ENCODE assay signal across 1 cellular context in the genomic region with DNA sequence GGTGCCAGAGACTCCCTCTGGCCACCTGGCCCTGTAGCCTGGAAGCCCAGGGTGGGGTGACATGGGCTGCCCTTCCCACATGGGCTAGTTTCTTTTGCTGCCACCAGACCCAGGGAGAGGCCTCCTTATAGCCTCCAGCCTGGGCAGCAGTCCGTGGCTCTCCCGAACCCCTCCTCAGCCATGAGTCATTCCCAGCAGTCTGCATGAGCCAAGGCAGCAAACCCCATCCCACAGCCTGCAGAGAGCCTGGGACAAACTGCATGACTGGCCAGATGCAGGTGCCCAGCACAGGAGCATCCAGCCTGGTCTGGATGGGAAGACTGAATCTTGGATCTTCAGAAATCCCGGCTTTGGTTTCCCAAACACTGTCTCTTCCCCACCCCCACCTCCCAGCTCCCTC.
TF ChIP-seq lines count a peak whose summit lies in the region.

No MANE protein-coding gene starts in this region.

TF ChIP-seq in HEK293, 187 proteins besides CTCF, POLR2A, EP300 and RAD21 (continued from another document):
- TF ChIP-seq, protein P1, sequence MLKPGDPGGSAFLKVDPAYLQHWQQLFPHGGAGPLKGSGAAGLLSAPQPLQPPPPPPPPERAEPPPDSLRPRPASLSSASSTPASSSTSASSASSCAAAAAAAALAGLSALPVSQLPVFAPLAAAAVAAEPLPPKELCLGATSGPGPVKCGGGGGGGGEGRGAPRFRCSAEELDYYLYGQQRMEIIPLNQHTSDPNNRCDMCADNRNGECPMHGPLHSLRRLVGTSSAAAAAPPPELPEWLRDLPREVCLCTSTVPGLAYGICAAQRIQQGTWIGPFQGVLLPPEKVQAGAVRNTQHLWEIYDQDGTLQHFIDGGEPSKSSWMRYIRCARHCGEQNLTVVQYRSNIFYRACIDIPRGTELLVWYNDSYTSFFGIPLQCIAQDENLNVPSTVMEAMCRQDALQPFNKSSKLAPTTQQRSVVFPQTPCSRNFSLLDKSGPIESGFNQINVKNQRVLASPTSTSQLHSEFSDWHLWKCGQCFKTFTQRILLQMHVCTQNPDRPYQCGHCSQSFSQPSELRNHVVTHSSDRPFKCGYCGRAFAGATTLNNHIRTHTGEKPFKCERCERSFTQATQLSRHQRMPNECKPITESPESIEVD (tag by site-specific recombination; IDR thresholded peaks at IDR 0.05) = no peak
- peak; percentile 16; the same call in 1 of the 2 replicates for TF ChIP-seq ZIC2 (tag by site-specific recombination; IDR thresholded peaks at IDR 0.05)
